ENCODE assay signal across 11 cellular contexts in genomic region chr10:22427890-22428571, GRCh38.
DNase-seq lines count a peak whose midpoint lies in the region; ATAC-seq and TF ChIP-seq lines count a peak whose summit lies in the region.
"Had no signal": no experiment of that assay in that cellular context is flagged by ENCODE, and none has a peak within 500 bp of the region (broad histone marks: within the 10 kb centered on the region; RNA-seq: fewer than 3 reads in every experiment).

No MANE protein-coding gene starts in this region.

- intact Hi-C loops in spleen (cut with DNase I; ENCODE audit: low total_unique reads) (no loop called here), vagina (cut with DNase I) (no loop called here)

- no peak for TF ChIP-seq POLR2A in spleen (IDR thresholded peaks at IDR 0.05)
- no peak for TF ChIP-seq POLR2A in vagina (IDR thresholded peaks at IDR 0.05)

- no peak overlapping the region for H3K4me3 ChIP-seq in spleen
- no peak overlapping the region for H3K4me3 ChIP-seq in vagina
- H3K4me3 ChIP-seq: transverse colon had no signal

- ATAC-seq in omental fat pad (ENCODE audit: low FRiP score) (peak; percentile 84), GM21723 (IDR thresholded peaks at IDR 0.05; ENCODE audit: unreplicated experiment) (no peak)

- no peaks in the 10 kb centered on the region for H3K9me3 ChIP-seq in spleen
- no peaks in the 10 kb centered on the region for H3K9me3 ChIP-seq in vagina
- H3K9me3 ChIP-seq: transverse colon had no signal

- DNase-seq in Daoy (ENCODE audit: low read depth) (peak; percentile 70), NCI-H2107 treated with DMSO at 0.1 percent for 48 hours (lab: John Stamatoyannopoulos, UW; ENCODE audit: unreplicated experiment) (peak; percentile 87), omental fat pad (ENCODE audit: low spot score) (no peak), spleen (no peak), cerebellum (ENCODE audit: low spot score) (no peak), vagina (ENCODE audit: extremely low spot score in 2 of 2) (no peak)
- DNase-seq: activated gamma-delta T cell, naive B cell, transverse colon had no signal

- peaks cover 0 to 3% (median 0%) of the 10 kb centered on the region in 5 experiments for H3K9me3 Mint-ChIP-seq in brain

- peak overlapping the region in 4 of 5 experiments; percentile 7 to 49 (median 26) for H3K4me3 Mint-ChIP-seq in brain
- H3K4me3 Mint-ChIP-seq: naive B cell had no signal

- peaks cover 41% of the 10 kb centered on the region for H3K4me1 Mint-ChIP-seq in brain

- peak overlapping the region in 4 of 5 experiments; percentile 14 to 72 (median 60) for H3K27ac Mint-ChIP-seq in brain
- H3K27ac Mint-ChIP-seq: naive B cell had no signal

- H3K27ac ChIP-seq in spleen (no peak overlapping the region), vagina (no peak overlapping the region)
- H3K27ac ChIP-seq: transverse colon had no signal

- TF ChIP-seq CTCF in brain (conservative IDR thresholded peaks at IDR 0.05) = no peak
- TF ChIP-seq CTCF in omental fat pad (IDR thresholded peaks at IDR 0.05) = no peak
- no peak for TF ChIP-seq CTCF in spleen (IDR thresholded peaks at IDR 0.05 in 8 of 11, conservative IDR thresholded peaks at IDR 0.05 in 3 of 11)
- no peak for TF ChIP-seq CTCF in vagina (IDR thresholded peaks at IDR 0.05)

- peaks cover 0 to 20% (median 0%) of the 10 kb centered on the region in 7 donors for H3K27me3 ChIP-seq in spleen (replicated peaks in 1 of 7)
- H3K27me3 ChIP-seq in vagina = no peaks in the 10 kb centered on the region

- no peaks in the 10 kb centered on the region for H3K4me1 ChIP-seq in spleen
- peaks cover 13% of the 10 kb centered on the region for H3K4me1 ChIP-seq in vagina

- H3K27me3 Mint-ChIP-seq in brain = peaks cover 9% of the 10 kb centered on the region

- H3K36me3 ChIP-seq in spleen (no peaks in the 10 kb centered on the region), vagina (no peaks in the 10 kb centered on the region)
- H3K36me3 ChIP-seq: transverse colon had no signal

- WGBS in spleen, 5 donors = 68 to 74% (median 72%) methylated on average over 6 of the region's 6 CpGs

- H3K36me3 Mint-ChIP-seq in brain = no peaks in the 10 kb centered on the region
- H3K36me3 Mint-ChIP-seq: naive B cell had no signal

Comparison
In these comparisons a context has a peak if more than half of its experiments do, and no peak if none do; other contexts are left out.
1. DNase-seq: peak in Daoy (single experiment) and NCI-H2107 treated with DMSO at 0.1 percent for 48 hours (single experiment); none in omental fat pad (single experiment), spleen (single experiment), cerebellum (single experiment) and vagina (0 of 2).